ENCODE assay signal across 9 cellular contexts in the genomic region with DNA sequence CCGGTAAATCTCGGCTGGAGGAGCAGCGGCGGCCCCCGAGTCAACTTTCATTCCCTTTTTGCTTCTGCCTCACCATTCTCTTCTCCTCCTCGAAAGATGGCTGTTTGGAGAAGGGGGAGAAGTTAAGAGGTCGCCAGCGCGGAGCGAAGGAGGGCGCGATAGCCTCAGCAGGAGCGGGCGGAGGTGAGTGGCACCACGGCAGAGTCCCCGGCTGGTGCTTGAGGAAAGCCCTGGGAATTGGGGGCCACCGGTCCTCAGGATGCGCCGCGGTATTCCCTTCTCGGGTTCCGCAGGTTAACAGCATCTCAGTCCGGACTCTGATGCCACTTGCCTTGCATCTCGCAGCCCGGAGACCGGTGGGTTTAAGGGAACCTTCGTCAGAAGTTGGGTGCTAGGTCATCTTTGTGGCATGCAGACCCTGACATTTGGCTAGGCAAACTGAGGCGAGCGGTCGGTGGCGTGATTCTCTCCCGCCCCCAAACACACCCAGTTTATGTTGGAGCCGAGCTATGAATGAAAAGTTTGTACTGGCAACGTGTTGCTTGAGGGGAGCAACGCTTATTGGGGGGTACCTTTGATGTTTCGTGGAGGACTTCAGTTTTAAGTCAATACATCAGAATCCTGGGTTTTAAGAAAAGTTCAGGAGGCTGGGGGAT. TPM values are rescaled to one million over a fixed set of nuclear protein-coding genes. Genes with fewer than 3 reads are reported as not detected.
DNase-seq lines count a peak whose midpoint lies in the region; ATAC-seq and TF ChIP-seq lines count a peak whose summit lies in the region.
"Had no signal": no experiment of that assay in that cellular context is flagged by ENCODE, and none has a peak within 500 bp of the region (broad histone marks: within the 10 kb centered on the region; RNA-seq: fewer than 3 reads in every experiment).

No MANE protein-coding gene starts in this region.

- ATAC-seq in HG02571 (IDR thresholded peaks at IDR 0.05; ENCODE audit: unreplicated experiment): no peak

- peak overlapping the region; percentile 69 for H3K4me3 ChIP-seq in endocrine pancreas (ENCODE audit: control insufficient read depth, insufficient read depth, low read length)

- TF ChIP-seq CTCF in GM13976 (IDR thresholded peaks at IDR 0.05; ENCODE audit: borderline replicate concordance, control extremely low read depth, extremely low read depth, insufficient read depth, missing control alignments): no peak

- no peaks in the 10 kb centered on the region for H3K36me3 ChIP-seq in endocrine pancreas (ENCODE audit: control insufficient read depth, insufficient read depth, low read length)

- no peaks in the 10 kb centered on the region for H3K9me3 ChIP-seq in endocrine pancreas (ENCODE audit: control insufficient read depth, low read length)

- in situ Hi-C loops in GM13976 (cut with MboI; ENCODE audit: low sequenced_read_pairs, unreplicated experiment): loop anchor here (25.0 kb wide), 2 partner anchors 100 to 225 kb away; no protein-coding TSS in a partner anchor

- no peaks in the 10 kb centered on the region for H3K27me3 ChIP-seq in endocrine pancreas (ENCODE audit: control insufficient read depth, insufficient read depth, low read length)

- H3K4me1 ChIP-seq in endocrine pancreas (ENCODE audit: control insufficient read depth, insufficient read depth, low read length): no peaks in the 10 kb centered on the region

- DNase-seq in GM13976 (ENCODE audit: low spot score) (peak; percentile 35), NCI-H748 (lab: John Stamatoyannopoulos, UW; ENCODE audit: unreplicated experiment) (peak; percentile 60), myocyte (ENCODE audit: low read depth) (peak; percentile 13), medulla oblongata (ENCODE audit: extremely low spot score) (no peak), NCI-H524 treated with DMSO at 0.1 percent for 48 hours (lab: John Stamatoyannopoulos, UW) (no peak)
- no peak for DNase-seq in stimulated activated naive CD4-positive, alpha-beta T cell treated with Interleukin-2 at 50 U/mL for 16 hours (lab: John Stamatoyannopoulos, UW)

- H3K9ac ChIP-seq in endocrine pancreas (ENCODE audit: control insufficient read depth, insufficient read depth, low read length): peak overlapping the region; percentile 1

RNA-seq across cellular contexts. Expression of gene PRPS1L1, which starts 59.5 kb away (rescaled TPM):
- not detected in 2 replicates for total RNA-seq in myocyte
- not detected for polyA plus RNA-seq in myocyte (2012)
- total RNA-seq: LHCN-M2 had no signal

Comparison
In these comparisons a context has a peak if more than half of its experiments do, and no peak if none do; other contexts are left out.
1. DNase-seq: peak in GM13976 (single experiment), NCI-H748 (single experiment) and myocyte (single experiment); none in stimulated activated naive CD4-positive, alpha-beta T cell treated with Interleukin-2 at 50 U/mL for 16 hours (single experiment), medulla oblongata (single experiment) and NCI-H524 treated with DMSO at 0.1 percent for 48 hours (single experiment).